ENCODE assay signal across 8 cellular contexts in genomic region chr7:1028775-1029636, GRCh38. TPM values are rescaled to one million over a fixed set of nuclear protein-coding genes. Genes with fewer than 3 reads are reported as not detected.
DNase-seq lines count a peak whose midpoint lies in the region; ATAC-seq, FAIRE-seq and TF ChIP-seq lines count a peak whose summit lies in the region.

No MANE protein-coding gene starts in this region.

- FAIRE-seq in GM19239 (lab: Jason Lieb, UNC): peak; percentile 96
- FAIRE-seq in HepG2 (lab: Jason Lieb, UNC): peak; percentile 94

- H3K4me3 ChIP-seq in AG04449 (ENCODE audit: low read depth, low read length) (peak overlapping the region; percentile 67), dorsolateral prefrontal cortex (peak overlapping the region in 58 of 59 donors; percentile 21 to 97 (median 84)), HepG2 (replicated peaks in 1 of 3; ENCODE audit: insufficient read depth in 1 of 3, low read depth in 2 of 3, low read length in 3 of 3) (peak overlapping the region; percentile 59 to 73 (median 71); a peak in 5 of 6 replicates)

- no peaks in the 10 kb centered on the region for H3K9me3 ChIP-seq in HepG2 (ENCODE audit: low read length)

- WGBS in HepG2 (ENCODE audit: low lambda C conversion rate): 36% methylated on average over 16 of the region's 18 CpGs

- H3K27ac ChIP-seq in dorsolateral prefrontal cortex (peak overlapping the region; percentile 57 to 99 (median 94)), HepG2 (ENCODE audit: extremely low read length, insufficient read depth, low read length) (peak overlapping the region; percentile 68)

- no peaks in the 10 kb centered on the region for H4K20me1 ChIP-seq in HepG2 (ENCODE audit: insufficient read depth, low read length)

- no peak; a peak in 1 of 4 replicates for TF ChIP-seq POLR2A in HepG2 (IDR thresholded peaks at IDR 0.05; ENCODE audit: insufficient read depth in 1 of 2, low read depth in 2 of 2, low read length in 2 of 2)

- peak; percentile 88 for ATAC-seq in HepG2
- ATAC-seq in GM18511 (IDR thresholded peaks at IDR 0.05; ENCODE audit: unreplicated experiment): no peak

- TF ChIP-seq EP300 in HepG2 (IDR thresholded peaks at IDR 0.05; ENCODE audit: low read depth in 2 of 2, low read length in 2 of 2) (peak; percentile 7 to 12; a peak in 1 of 4 replicates), HepG2 (CRISPR knock-in tag; IDR thresholded peaks at IDR 0.05; ENCODE audit: borderline replicate concordance) (no peak)

- peaks cover 29% of the 10 kb centered on the region for H3K4me1 ChIP-seq in HepG2 (ENCODE audit: insufficient read depth, low read length)

- CTCF ChIA-PET in AG04449 (lab: Yijun Ruan, JAX) (interaction anchor here (0.9 to 5.0 kb wide), 4 partner anchors 13 to 36 kb away, joined by 3 to 29 read pairs (median 6); partner anchors contain the start of gene GPR146), HepG2 (lab: Yijun Ruan, JAX; ENCODE audit: low intra/inter-chr PET ratio, low total read pairs) (interaction anchor here (1.5 kb wide), 1 partner anchor 36 kb away, joined by 5 read pairs; no protein-coding TSS in a partner anchor)

- TF ChIP-seq RAD21 in HepG2 (CRISPR knock-in tag; IDR thresholded peaks at IDR 0.05): no peak

- H3K4me2 ChIP-seq in HepG2 (ENCODE audit: low read depth, low read length): peak overlapping the region; percentile 75

- POLR2A ChIA-PET in AG04449 (lab: Yijun Ruan, JAX) (no interaction called here), HepG2 (lab: Yijun Ruan, JAX) (interaction anchor here (0.7 to 2.5 kb wide), 5 partner anchors 10 to 128 kb away, joined by 3 to 12 read pairs (median 5); partner anchors contain the start of gene GPR146)

- TF ChIP-seq CTCF in AG04449 (IDR thresholded peaks at IDR 0.05; ENCODE audit: insufficient read depth, low read length, missing control alignments) (no peak), dorsolateral prefrontal cortex (IDR thresholded peaks at IDR 0.05 in 54 of 56, conservative IDR thresholded peaks at IDR 0.05 in 2 of 56; ENCODE audit: low read depth in 1 of 56, partially characterized antibody in 56 of 56) (no peak), HepG2 (CRISPR knock-in tag; IDR thresholded peaks at IDR 0.05) (no peak)

- peaks cover 2 to 8% of the 10 kb centered on the region in 2 experiments; a peak in 2 of 5 replicates for H3K36me3 ChIP-seq in HepG2 (replicated peaks in 1 of 2; ENCODE audit: control insufficient read depth in 1 of 2, insufficient read depth in 2 of 2, low read length in 2 of 2)

- H3K79me2 ChIP-seq in HepG2 (ENCODE audit: insufficient read depth, low read length): peaks cover 14% of the 10 kb centered on the region

- in situ Hi-C loops in HepG2 (cut with HindIII; ENCODE audit: extremely low pct_ligation_motif_present, low pct_unique_long_range_greater_than_20kb): no loop called here

- H3K27me3 ChIP-seq in dorsolateral prefrontal cortex (no peaks in the 10 kb centered on the region), HepG2 (ENCODE audit: control insufficient read depth in 1 of 2, insufficient read depth in 2 of 2, low read length in 2 of 2) (no peaks in the 10 kb centered on the region)

- DNase-seq in AG04449 (ENCODE audit: low read depth, low spot score): peak; percentile 59
- DNase-seq in GM19239 (ENCODE audit: insufficient read length, low spot score): peak; percentile 93
- DNase-seq in NCI-H446 treated with DMSO at 0.1 percent for 48 hours (lab: John Stamatoyannopoulos, UW): peak; percentile 67
- DNase-seq in activated CD4-positive, alpha-beta T cell treated with anti-CD3 and anti-CD28 coated beads, Interleukin-2, amount 50 U/mL, for 1 hour: peak; percentile 50
- peak; percentile 40 to 94 (median 80) for DNase-seq in dorsolateral prefrontal cortex
- peak; percentile 93 for DNase-seq in HepG2 (ENCODE audit: low spot score)
- peak; percentile 42 for DNase-seq in stimulated activated CD4-positive, alpha-beta T cell treated with anti-CD3 and anti-CD28 coated beads, Interleukin-2, amount 100 ng/mL, for 4 hours (ENCODE audit: low read depth)

- TSS peak; percentile 77 for BruUV-seq in HepG2 (replicated peaks; lab: Mats Ljungman, UMichigan)

- intact Hi-C loops in dorsolateral prefrontal cortex (cut with DNase I) (loop anchor here in 1 of 2 donors (5.0 kb wide), 1 partner anchor 37 kb away; no protein-coding TSS in a partner anchor), HepG2 (cut with micrococcal nuclease; ENCODE audit: unreplicated experiment) (no loop called here)

- H3K9ac ChIP-seq in HepG2 (ENCODE audit: insufficient read depth, low read depth, low read length): peak overlapping the region; percentile 65

- H2AFZ ChIP-seq in HepG2 (ENCODE audit: low read length): no peak overlapping the region

RNA-seq across cellular contexts. Expression of gene GPR146, which starts 15.3 kb away (rescaled TPM):
- total RNA-seq in dorsolateral prefrontal cortex (10 to 100 TPM in 110 of 120 experiments, 1 to 10 TPM in 10; 7.2 to 46.2 (median 18.2) TPM), HepG2 (2016; rRNA removed; fragmentation: Illumina TruSeq; extraction: Trizol) (0.84 and 2.0 TPM in 2 replicates)
- total RNA-seq in HepG2 (2016; cell fraction: cytosol; rRNA removed; fragmentation: Illumina TruSeq; extraction: Trizol; ENCODE audit: low read depth): 0.91 and 1.1 TPM in 2 replicates
- total RNA-seq in HepG2 (2016; cell fraction: insoluble cytoplasmic fraction; rRNA removed; fragmentation: Illumina TruSeq; extraction: Trizol): 0.89 and 1.2 TPM in 2 replicates
- 1.9 and 2.7 TPM in 2 replicates for total RNA-seq in HepG2 (2016; cell fraction: membrane; rRNA removed; fragmentation: Illumina TruSeq; extraction: Trizol)
- total RNA-seq in HepG2 (2016; cell fraction: nucleus; rRNA removed; fragmentation: Illumina TruSeq; extraction: Trizol): 1.1 and 3.4 TPM in 2 replicates
- polyA plus RNA-seq in HepG2 (2011; rRNA removed): 15.9 and 17.2 TPM in 2 replicates
- polyA plus RNA-seq in HepG2 (2011; cell fraction: cytosol; rRNA removed): 11.4 and 22.4 TPM in 2 replicates
- polyA plus RNA-seq in HepG2 (2011; cell fraction: nucleus; rRNA removed): 18.2 and 25.0 TPM in 2 replicates
- polyA plus RNA-seq in HepG2 (2012): 4.5 and 5.3 TPM in 2 replicates
- polyA plus RNA-seq in HepG2 (2016; cell fraction: cytosol; fragmentation: Illumina TruSeq; extraction: Trizol; ENCODE audit: low read depth): 2.1 and 2.2 TPM in 2 replicates
- polyA plus RNA-seq in HepG2 (2016; cell fraction: insoluble cytoplasmic fraction; fragmentation: Illumina TruSeq; extraction: Trizol; ENCODE audit: low read depth): 0.78 and 1.3 TPM in 2 replicates
- 2.3 and 3.4 TPM in 2 replicates for polyA plus RNA-seq in HepG2 (2016; cell fraction: membrane; fragmentation: Illumina TruSeq; extraction: Trizol; ENCODE audit: low read depth)
- polyA plus RNA-seq in HepG2 (2016; cell fraction: nucleus; fragmentation: Illumina TruSeq; extraction: Trizol; ENCODE audit: insufficient read depth, low read depth): 2.2 and 2.5 TPM in 2 replicates
- polyA minus RNA-seq in HepG2 (2011; rRNA and poly(A)+ RNA removed; ENCODE audit: low replicate concordance): 0.87 and 47.8 TPM in 2 replicates
- 6.9 and 9.1 TPM in 2 replicates for polyA minus RNA-seq in HepG2 (2011; cell fraction: cytosol; rRNA and poly(A)+ RNA removed)
- polyA minus RNA-seq in HepG2 (2011; cell fraction: nucleus; rRNA and poly(A)+ RNA removed): 9.3 and 14.0 TPM in 2 replicates

RNA-seq across cellular contexts. Expression of gene CYP2W1, which starts 46.0 kb away (rescaled TPM):
- under 1 TPM in 4 of 120 experiments, not detected in 116; 0.24 to 0.52 (median 0.33) TPM for total RNA-seq in dorsolateral prefrontal cortex
- 11.7 and 31.7 TPM in 2 replicates for total RNA-seq in HepG2 (2016; rRNA removed; fragmentation: Illumina TruSeq; extraction: Trizol)
- 6.8 and 8.3 TPM in 2 replicates for total RNA-seq in HepG2 (2016; cell fraction: cytosol; rRNA removed; fragmentation: Illumina TruSeq; extraction: Trizol; ENCODE audit: low read depth)
- total RNA-seq in HepG2 (2016; cell fraction: insoluble cytoplasmic fraction; rRNA removed; fragmentation: Illumina TruSeq; extraction: Trizol): 10.2 and 31.7 TPM in 2 replicates
- 10.9 and 11.0 TPM in 2 replicates for total RNA-seq in HepG2 (2016; cell fraction: membrane; rRNA removed; fragmentation: Illumina TruSeq; extraction: Trizol)
- total RNA-seq in HepG2 (2016; cell fraction: nucleus; rRNA removed; fragmentation: Illumina TruSeq; extraction: Trizol): 35.8 and 47.0 TPM in 2 replicates
- 19.5 and 32.7 TPM in 2 replicates for polyA plus RNA-seq in HepG2 (2011; rRNA removed)
- 9.5 and 22.3 TPM in 2 replicates for polyA plus RNA-seq in HepG2 (2011; cell fraction: cytosol; rRNA removed)
- 171 and 205 TPM in 2 replicates for polyA plus RNA-seq in HepG2 (2011; cell fraction: nucleus; rRNA removed)
- 20.0 and 28.3 TPM in 2 replicates for polyA plus RNA-seq in HepG2 (2012)
- polyA plus RNA-seq in HepG2 (2016; cell fraction: cytosol; fragmentation: Illumina TruSeq; extraction: Trizol; ENCODE audit: low read depth): 5.5 and 6.2 TPM in 2 replicates
- polyA plus RNA-seq in HepG2 (2016; cell fraction: insoluble cytoplasmic fraction; fragmentation: Illumina TruSeq; extraction: Trizol; ENCODE audit: low read depth): 14.3 and 20.7 TPM in 2 replicates
- 8.5 and 9.6 TPM in 2 replicates for polyA plus RNA-seq in HepG2 (2016; cell fraction: membrane; fragmentation: Illumina TruSeq; extraction: Trizol; ENCODE audit: low read depth)
- 135 and 137 TPM in 2 replicates for polyA plus RNA-seq in HepG2 (2016; cell fraction: nucleus; fragmentation: Illumina TruSeq; extraction: Trizol; ENCODE audit: insufficient read depth, low read depth)
- 66.3 TPM in 1 of 2 replicates, not detected in the other for polyA minus RNA-seq in HepG2 (2011; rRNA and poly(A)+ RNA removed; ENCODE audit: low replicate concordance)
- 26.5 and 32.3 TPM in 2 replicates for polyA minus RNA-seq in HepG2 (2011; cell fraction: cytosol; rRNA and poly(A)+ RNA removed)
- 88.4 and 113 TPM in 2 replicates for polyA minus RNA-seq in HepG2 (2011; cell fraction: nucleus; rRNA and poly(A)+ RNA removed)

RNA-seq across cellular contexts. Expression of gene COX19, which starts 53.7 kb away (rescaled TPM):
- total RNA-seq in dorsolateral prefrontal cortex: 10 to 100 TPM; 11.2 to 38.9 (median 18.5) TPM
- total RNA-seq in HepG2 (2016; rRNA removed; fragmentation: Illumina TruSeq; extraction: Trizol): 6.5 and 11.5 TPM in 2 replicates
- 2.6 and 3.0 TPM in 2 replicates for total RNA-seq in HepG2 (2016; cell fraction: cytosol; rRNA removed; fragmentation: Illumina TruSeq; extraction: Trizol; ENCODE audit: low read depth)
- total RNA-seq in HepG2 (2016; cell fraction: insoluble cytoplasmic fraction; rRNA removed; fragmentation: Illumina TruSeq; extraction: Trizol): 7.4 and 15.2 TPM in 2 replicates
- 7.6 and 8.2 TPM in 2 replicates for total RNA-seq in HepG2 (2016; cell fraction: membrane; rRNA removed; fragmentation: Illumina TruSeq; extraction: Trizol)
- 21.5 and 23.4 TPM in 2 replicates for total RNA-seq in HepG2 (2016; cell fraction: nucleus; rRNA removed; fragmentation: Illumina TruSeq; extraction: Trizol)
- 21.0 and 21.7 TPM in 2 replicates for polyA plus RNA-seq in HepG2 (2011; rRNA removed)
- 12.5 and 14.3 TPM in 2 replicates for polyA plus RNA-seq in HepG2 (2011; cell fraction: cytosol; rRNA removed)
- 59.5 and 79.7 TPM in 2 replicates for polyA plus RNA-seq in HepG2 (2011; cell fraction: nucleus; rRNA removed)
- polyA plus RNA-seq in HepG2 (2012): 14.5 and 16.2 TPM in 2 replicates
- polyA plus RNA-seq in HepG2 (2016; cell fraction: cytosol; fragmentation: Illumina TruSeq; extraction: Trizol; ENCODE audit: low read depth): 2.2 and 2.3 TPM in 2 replicates
- polyA plus RNA-seq in HepG2 (2016; cell fraction: insoluble cytoplasmic fraction; fragmentation: Illumina TruSeq; extraction: Trizol; ENCODE audit: low read depth): 11.0 and 11.3 TPM in 2 replicates
- 3.6 and 3.8 TPM in 2 replicates for polyA plus RNA-seq in HepG2 (2016; cell fraction: membrane; fragmentation: Illumina TruSeq; extraction: Trizol; ENCODE audit: low read depth)
- 32.8 and 35.0 TPM in 2 replicates for polyA plus RNA-seq in HepG2 (2016; cell fraction: nucleus; fragmentation: Illumina TruSeq; extraction: Trizol; ENCODE audit: insufficient read depth, low read depth)
- polyA minus RNA-seq in HepG2 (2011; rRNA and poly(A)+ RNA removed; ENCODE audit: low replicate concordance): 12.8 and 23.5 TPM in 2 replicates
- 3.6 and 5.4 TPM in 2 replicates for polyA minus RNA-seq in HepG2 (2011; cell fraction: cytosol; rRNA and poly(A)+ RNA removed)
- 50.6 and 61.9 TPM in 2 replicates for polyA minus RNA-seq in HepG2 (2011; cell fraction: nucleus; rRNA and poly(A)+ RNA removed)

RNA-seq across cellular contexts. Expression of gene GPER1, which starts 58.9 kb away (rescaled TPM):
- total RNA-seq in dorsolateral prefrontal cortex (10 to 100 TPM in 51 of 120 experiments, 1 to 10 TPM in 69; 2.4 to 37.0 (median 9.3) TPM), HepG2 (2016; rRNA removed; fragmentation: Illumina TruSeq; extraction: Trizol) (15.2 and 19.7 TPM in 2 replicates)
- total RNA-seq in HepG2 (2016; cell fraction: cytosol; rRNA removed; fragmentation: Illumina TruSeq; extraction: Trizol; ENCODE audit: low read depth): 11.8 and 14.0 TPM in 2 replicates
- total RNA-seq in HepG2 (2016; cell fraction: insoluble cytoplasmic fraction; rRNA removed; fragmentation: Illumina TruSeq; extraction: Trizol): 14.3 and 19.8 TPM in 2 replicates
- 22.2 and 30.5 TPM in 2 replicates for total RNA-seq in HepG2 (2016; cell fraction: membrane; rRNA removed; fragmentation: Illumina TruSeq; extraction: Trizol)
- total RNA-seq in HepG2 (2016; cell fraction: nucleus; rRNA removed; fragmentation: Illumina TruSeq; extraction: Trizol): 13.6 and 15.7 TPM in 2 replicates
- polyA plus RNA-seq in HepG2 (2011; rRNA removed): 12.7 and 16.4 TPM in 2 replicates
- polyA plus RNA-seq in HepG2 (2011; cell fraction: cytosol; rRNA removed): 14.9 and 19.2 TPM in 2 replicates
- polyA plus RNA-seq in HepG2 (2011; cell fraction: nucleus; rRNA removed): 55.4 and 63.5 TPM in 2 replicates
- 10.5 and 10.7 TPM in 2 replicates for polyA plus RNA-seq in HepG2 (2012)
- 9.9 and 11.3 TPM in 2 replicates for polyA plus RNA-seq in HepG2 (2016; cell fraction: cytosol; fragmentation: Illumina TruSeq; extraction: Trizol; ENCODE audit: low read depth)
- 17.5 and 21.3 TPM in 2 replicates for polyA plus RNA-seq in HepG2 (2016; cell fraction: insoluble cytoplasmic fraction; fragmentation: Illumina TruSeq; extraction: Trizol; ENCODE audit: low read depth)
- 22.0 and 22.5 TPM in 2 replicates for polyA plus RNA-seq in HepG2 (2016; cell fraction: membrane; fragmentation: Illumina TruSeq; extraction: Trizol; ENCODE audit: low read depth)
- 36.9 and 39.6 TPM in 2 replicates for polyA plus RNA-seq in HepG2 (2016; cell fraction: nucleus; fragmentation: Illumina TruSeq; extraction: Trizol; ENCODE audit: insufficient read depth, low read depth)
- 7.5 and 47.4 TPM in 2 replicates for polyA minus RNA-seq in HepG2 (2011; rRNA and poly(A)+ RNA removed; ENCODE audit: low replicate concordance)
- polyA minus RNA-seq in HepG2 (2011; cell fraction: cytosol; rRNA and poly(A)+ RNA removed): 11.5 and 13.4 TPM in 2 replicates
- 4.2 and 5.7 TPM in 2 replicates for polyA minus RNA-seq in HepG2 (2011; cell fraction: nucleus; rRNA and poly(A)+ RNA removed)

Comparison
In these comparisons a context has a peak if more than half of its experiments do, and no peak if none do; other contexts are left out.
1. DNase-seq: peak in every context shown above with its lines; median percentile 93 in GM19239; 93 in HepG2; 80 in dorsolateral prefrontal cortex; 67 in NCI-H446 treated with DMSO at 0.1 percent for 48 hours; 59 in AG04449; 50 in activated CD4-positive, alpha-beta T cell treated with anti-CD3 and anti-CD28 coated beads, Interleukin-2, amount 50 U/mL, for 1 hour; 42 in stimulated activated CD4-positive, alpha-beta T cell treated with anti-CD3 and anti-CD28 coated beads, Interleukin-2, amount 100 ng/mL, for 4 hours.
2. RNA of gene CYP2W1, which starts 46.0 kb away (total RNA-seq): 6.8 to 47.0 TPM in HepG2; 0.24 to 0.52 TPM in dorsolateral prefrontal cortex; every median in the first group is over 4 times any median in the second.
3. Peak in every context shown above with its lines, with median percentiles within 50 percentile points of each other: H3K4me3 ChIP-seq.